Comparison of ENCODE assay signal across 1 cellular context in genomic region chr9:137809038-137809630, GRCh38.
TF ChIP-seq lines count a peak whose summit lies in the region.

No MANE protein-coding gene starts in this region.

TF ChIP-seq in GM12878, 131 proteins besides CTCF, POLR2A, EP300 and RAD21 (continued from another document):
- TF ChIP-seq USF1 (IDR thresholded peaks at IDR 0.05; ENCODE audit: borderline replicate concordance, extremely low read length, insufficient read depth, low read depth, low read length) (no peak), SKIL (IDR thresholded peaks at IDR 0.05; ENCODE audit: low read depth, poor library complexity, severe bottlenecking) (no peak), RUNX3 (IDR thresholded peaks at IDR 0.05; ENCODE audit: low read length) (peak; percentile 28; the same call in 1 of the 2 replicates), CREM (IDR thresholded peaks at IDR 0.05; ENCODE audit: low read depth) (0 out of 2 replicates have a peak, but pooled peaks have one; percentile 25), PKNOX1 (IDR thresholded peaks at IDR 0.05) (no peak), BRCA1 (IDR thresholded peaks at IDR 0.05; ENCODE audit: low read depth, low read length) (no peak), SMC3 (IDR thresholded peaks at IDR 0.05; ENCODE audit: borderline replicate concordance, low read length) (no peak), LARP7 (IDR thresholded peaks at IDR 0.05) (no peak), KDM1A (IDR thresholded peaks at IDR 0.05; ENCODE audit: borderline replicate concordance) (no peak), MTA3 (IDR thresholded peaks at IDR 0.05; ENCODE audit: borderline replicate concordance, low read length) (no peak), FOXK2 (IDR thresholded peaks at IDR 0.05) (no peak), EED (IDR thresholded peaks at IDR 0.05; ENCODE audit: low read depth) (peak; percentile 51; the same call in 1 of the 2 replicates), PAX8 (IDR thresholded peaks at IDR 0.05) (no peak), RCOR1 (conservative IDR thresholded peaks at IDR 0.05; ENCODE audit: low read depth, low read length) (no peak), SUZ12 (IDR thresholded peaks at IDR 0.05; ENCODE audit: unreplicated experiment) (no peak), SPI1 (IDR thresholded peaks at IDR 0.05; ENCODE audit: borderline replicate concordance, insufficient read depth, low read depth, low read length) (peak; percentile 99), SMAD5 (IDR thresholded peaks at IDR 0.05; ENCODE audit: low read depth) (no peak), E2F4 (IDR thresholded peaks at IDR 0.05; ENCODE audit: low read depth, low read length) (no peak), JUNB (IDR thresholded peaks at IDR 0.05) (no peak), NFXL1 (IDR thresholded peaks at IDR 0.05; ENCODE audit: borderline replicate concordance) (no peak), POLR2AphosphoS2 (IDR thresholded peaks at IDR 0.05; ENCODE audit: low read depth, low read length) (no peak), CHD2 (IDR thresholded peaks at IDR 0.05; ENCODE audit: borderline replicate concordance, low read depth, low read length) (no peak), ZNF217 (IDR thresholded peaks at IDR 0.05) (no peak), NKRF (conservative IDR thresholded peaks at IDR 0.05) (no peak), HCFC1 (IDR thresholded peaks at IDR 0.05; ENCODE audit: low read length) (no peak), IKZF1 (conservative IDR thresholded peaks at IDR 0.05) (peak; percentile 36; the same call in 1 of the 2 replicates), NRF1 (conservative IDR thresholded peaks at IDR 0.05; ENCODE audit: low read depth, low read length) (no peak), WRNIP1 (IDR thresholded peaks at IDR 0.05; ENCODE audit: borderline replicate concordance, low read depth, low read length) (no peak), DPF2 (IDR thresholded peaks at IDR 0.05) (peak; percentile 32; the same call in 1 of the 2 replicates), MEF2B (IDR thresholded peaks at IDR 0.05; ENCODE audit: partially characterized antibody, poor library complexity, severe bottlenecking) (peak; percentile 22), ELK1 (IDR thresholded peaks at IDR 0.05; ENCODE audit: low read depth, low read length) (no peak), ZBTB40 (IDR thresholded peaks at IDR 0.05; ENCODE audit: borderline replicate concordance) (no peak), TCF12 (IDR thresholded peaks at IDR 0.05; ENCODE audit: low read depth, low read length) (no peak), BCL11A (IDR thresholded peaks at IDR 0.05; ENCODE audit: low read depth, low read length) (0 out of 2 replicates have a peak, but pooled peaks have one; percentile 28), SP1 (IDR thresholded peaks at IDR 0.05; ENCODE audit: low read depth, low read length) (no peak), ZNF687 (IDR thresholded peaks at IDR 0.05) (no peak; the same call in 1 of the 2 replicates), TCF3 (IDR thresholded peaks at IDR 0.05; ENCODE audit: borderline replicate concordance, insufficient read depth, low read depth, low read length) (no peak), BMI1 (IDR thresholded peaks at IDR 0.05; ENCODE audit: borderline replicate concordance) (no peak), PML (IDR thresholded peaks at IDR 0.05; ENCODE audit: low read length) (no peak), EGR1 (IDR thresholded peaks at IDR 0.05; ENCODE audit: borderline replicate concordance in 1 of 2, low read depth in 2 of 2, low read length in 2 of 2) (no peak), ATF7 (IDR thresholded peaks at IDR 0.05; ENCODE audit: low read depth) (no peak), BHLHE40 (IDR thresholded peaks at IDR 0.05; ENCODE audit: borderline replicate concordance in 1 of 2, low read depth in 2 of 2, low read length in 1 of 2) (no peak), IRF4 (IDR thresholded peaks at IDR 0.05; ENCODE audit: low read depth, low read length) (peak; percentile 39; the same call in 1 of the 2 replicates), IRF3 (IDR thresholded peaks at IDR 0.05) (no peak)
